12 cellular contexts compared by ENCODE assay signal in genomic region chr1:84698718-84699117, GRCh38. TPM values are rescaled to one million over a fixed set of nuclear protein-coding genes. Genes with fewer than 3 reads are reported as not detected.
DNase-seq lines count a peak whose midpoint lies in the region; ATAC-seq and TF ChIP-seq lines count a peak whose summit lies in the region.
"Had no signal": no experiment of that assay in that cellular context is flagged by ENCODE, and none has a peak within 500 bp of the region (broad histone marks: within the 10 kb centered on the region; RNA-seq: fewer than 3 reads in every experiment).

No MANE protein-coding gene starts in this region.

- H3K4me1 Mint-ChIP-seq in effector memory CD8-positive, alpha-beta T cell (ENCODE audit: low read depth in 2 of 2) = no peaks in the 10 kb centered on the region

- H3K4me3 Mint-ChIP-seq in effector memory CD8-positive, alpha-beta T cell = no peak overlapping the region
- H3K4me3 Mint-ChIP-seq: CD4-positive, CD25-positive, alpha-beta regulatory T cell had no signal

- H3K36me3 Mint-ChIP-seq in effector memory CD8-positive, alpha-beta T cell (ENCODE audit: insufficient read depth) = no peaks in the 10 kb centered on the region
- H3K36me3 Mint-ChIP-seq: CD4-positive, CD25-positive, alpha-beta regulatory T cell had no signal

- H3K4me1 ChIP-seq in muscle layer of duodenum (ENCODE audit: control insufficient read depth in 1 of 2, insufficient read depth in 2 of 2, low read length in 2 of 2) = peaks cover 18% of the 10 kb centered on the region in 2 donors

- no peaks in the 10 kb centered on the region for H3K27me3 ChIP-seq in muscle layer of duodenum (ENCODE audit: low read depth, low read length)
- H3K27me3 ChIP-seq: dorsolateral prefrontal cortex, neutrophil had no signal

- H3K27ac ChIP-seq in muscle layer of duodenum (ENCODE audit: low read length) = peak overlapping the region; percentile 76
- H3K27ac ChIP-seq: neutrophil had no signal

- DNase-seq in AG08396 (ENCODE audit: low spot score) (peak; percentile 66), MV-4-11 (lab: John Stamatoyannopoulos, UW) (peak; percentile 9), dermis blood vessel endothelial cell (peak; percentile 53), middle frontal gyrus (ENCODE audit: extremely low spot score, low spot score) (no peak), NCI-H1048 (lab: John Stamatoyannopoulos, UW) (no peak)
- DNase-seq in effector memory CD8-positive, alpha-beta T cell = no peak
- DNase-seq: activated CD4-positive, CD25-positive, alpha-beta regulatory T cell treated with anti-CD3 and anti-CD28 coated beads, Interleukin-2, amount 50 U/mL, for 72 hours; CD4-positive, CD25-positive, alpha-beta regulatory T cell; dorsolateral prefrontal cortex had no signal

- no peak for TF ChIP-seq POLR2A in GM18505 (IDR thresholded peaks at IDR 0.05; ENCODE audit: borderline replicate concordance, extremely low read depth, insufficient read depth, insufficient read length)

- no peaks in the 10 kb centered on the region for H3K9me3 Mint-ChIP-seq in effector memory CD8-positive, alpha-beta T cell

- H3K27ac Mint-ChIP-seq in effector memory CD8-positive, alpha-beta T cell = no peak overlapping the region

- no peak for ATAC-seq in effector memory CD8-positive, alpha-beta T cell (replicated peaks)
- no peak for ATAC-seq in GM18505 (IDR thresholded peaks at IDR 0.05; ENCODE audit: unreplicated experiment)

- peak overlapping the region in 1 of 2 donors; percentile 42 for H3K4me3 ChIP-seq in muscle layer of duodenum (ENCODE audit: low read depth in 1 of 2, low read length in 2 of 2)
- H3K4me3 ChIP-seq: dorsolateral prefrontal cortex had no signal

- H3K36me3 ChIP-seq in muscle layer of duodenum (ENCODE audit: control insufficient read depth in 1 of 2, insufficient read depth in 2 of 2, low read length in 2 of 2) = no peaks in the 10 kb centered on the region
- H3K36me3 ChIP-seq: neutrophil had no signal

- H3K9me3 ChIP-seq in muscle layer of duodenum (ENCODE audit: control insufficient read depth in 1 of 2, low read length in 2 of 2) = no peaks in the 10 kb centered on the region
- H3K9me3 ChIP-seq: neutrophil had no signal

- peaks cover 9 to 13% of the 10 kb centered on the region in 2 donors for H3K27me3 Mint-ChIP-seq in effector memory CD8-positive, alpha-beta T cell

RNA-seq across cellular contexts. Expression of gene SSX2IP, which starts 8.5 kb away (rescaled TPM):
- total RNA-seq in dermis blood vessel endothelial cell = 2.9 and 4.5 TPM in 2 replicates

Comparison
In these comparisons a context has a peak if more than half of its experiments do, and no peak if none do; other contexts are left out.
1. DNase-seq: peak in AG08396 (single experiment), MV-4-11 (single experiment) and dermis blood vessel endothelial cell (single experiment); none in middle frontal gyrus (single experiment), effector memory CD8-positive, alpha-beta T cell (0 of 3) and NCI-H1048 (single experiment).